Comparison of ENCODE assay signal across 27 cellular contexts in genomic region chr5:122908108-122908507, GRCh38.
"Had no signal": no experiment of that assay in that cellular context is flagged by ENCODE, and none has a peak within 500 bp of the region (broad histone marks: within the 10 kb centered on the region; RNA-seq: fewer than 3 reads in every experiment).

No MANE protein-coding gene starts in this region.

- H3K36me3 Mint-ChIP-seq: activated CD8-positive, alpha-beta memory T cell treated with anti-CD3 and anti-CD28 coated beads, Interleukin-2, amount 10 ng/mL, durations not matched to agents 7 days and 5 days; activated naive CD4-positive, alpha-beta T cell treated with anti-CD3 and anti-CD28 coated beads, Interleukin-2, amount 10 ng/mL, durations not matched to agents 7 days and 5 days; memory B cell; naive B cell; neural progenitor cell; T-cell had no signal

- H3K27ac ChIP-seq: body of pancreas, neural progenitor cell, prostate gland, transverse colon, VCaP had no signal

- H3K4me3 ChIP-seq: body of pancreas, neural progenitor cell, prostate gland, transverse colon had no signal

- H3K36me3 ChIP-seq: neural progenitor cell, prostate gland, transverse colon had no signal

- H3K4me3 Mint-ChIP-seq: activated CD4-positive, alpha-beta T cell treated with anti-CD3 and anti-CD28 coated beads, Interleukin-2, amount 10 ng/mL, durations not matched to agents 24 days and 14 days; activated CD8-positive, alpha-beta memory T cell treated with anti-CD3 and anti-CD28 coated beads, Interleukin-2, amount 10 ng/mL, durations not matched to agents 7 days and 5 days; activated CD8-positive, alpha-beta T cell treated with anti-CD3 and anti-CD28 coated beads for 36 hours; activated naive CD4-positive, alpha-beta T cell treated with anti-CD3 and anti-CD28 coated beads, Interleukin-2, amount 10 ng/mL, durations not matched to agents 7 days and 5 days; memory B cell; naive B cell; neural progenitor cell; stimulated activated naive CD8-positive, alpha-beta T cell treated with anti-CD3 and anti-CD28 coated beads, Interleukin-15, amount 100 ng/mL, for 72 hours; T-cell; T-helper 2 cell treated with Interferon-gamma antibody and Interleukin-4, amounts not matched to agents 5 μg/mL and 100 μg/mL, for 36 hours had no signal

- H3K4me1 ChIP-seq: body of pancreas, neural progenitor cell, prostate gland, transverse colon had no signal

- ATAC-seq: activated CD4-positive, CD25-positive, alpha-beta regulatory T cell treated with anti-CD3 and anti-CD28 coated beads, Interleukin-2, amount 50 U/mL, for 24 hours; activated CD8-positive, alpha-beta memory T cell treated with anti-CD3 and anti-CD28 coated beads, Interleukin-2, amount 10 ng/mL, durations not matched to agents 7 days and 5 days; activated CD8-positive, alpha-beta T cell treated with anti-CD3 and anti-CD28 coated beads for 36 hours; body of pancreas; right cardiac atrium; stimulated activated naive CD8-positive, alpha-beta T cell treated with anti-CD3 and anti-CD28 coated beads, Interleukin-15, amount 100 ng/mL, for 72 hours; T-cell had no signal

- H3K27me3 Mint-ChIP-seq: activated CD4-positive, alpha-beta T cell treated with anti-CD3 and anti-CD28 coated beads, Interleukin-2, amount 10 ng/mL, durations not matched to agents 24 days and 14 days; activated CD8-positive, alpha-beta memory T cell treated with anti-CD3 and anti-CD28 coated beads, Interleukin-2, amount 10 ng/mL, durations not matched to agents 7 days and 5 days; activated CD8-positive, alpha-beta T cell treated with anti-CD3 and anti-CD28 coated beads for 36 hours; activated naive CD4-positive, alpha-beta T cell treated with anti-CD3 and anti-CD28 coated beads, Interleukin-2, amount 10 ng/mL, durations not matched to agents 7 days and 5 days; memory B cell; naive B cell; stimulated activated naive CD8-positive, alpha-beta T cell treated with anti-CD3 and anti-CD28 coated beads, Interleukin-15, amount 100 ng/mL, for 72 hours; T-cell had no signal

- H3K27ac Mint-ChIP-seq: activated CD4-positive, alpha-beta T cell treated with anti-CD3 and anti-CD28 coated beads, Interleukin-2, amount 10 ng/mL, durations not matched to agents 24 days and 14 days; activated CD8-positive, alpha-beta memory T cell treated with anti-CD3 and anti-CD28 coated beads, Interleukin-2, amount 10 ng/mL, durations not matched to agents 7 days and 5 days; activated CD8-positive, alpha-beta T cell treated with anti-CD3 and anti-CD28 coated beads for 36 hours; activated naive CD4-positive, alpha-beta T cell treated with anti-CD3 and anti-CD28 coated beads, Interleukin-2, amount 10 ng/mL, durations not matched to agents 7 days and 5 days; memory B cell; naive B cell; neural progenitor cell; stimulated activated naive CD8-positive, alpha-beta T cell treated with anti-CD3 and anti-CD28 coated beads, Interleukin-15, amount 100 ng/mL, for 72 hours; T-cell; T-helper 2 cell treated with Interferon-gamma antibody and Interleukin-4, amounts not matched to agents 5 μg/mL and 100 μg/mL, for 36 hours had no signal

- DNase-seq: activated CD4-positive, alpha-beta T cell treated with anti-CD3 and anti-CD28 coated beads, Interleukin-2, amount 10 ng/mL, durations not matched to agents 24 days and 14 days; activated CD8-positive, alpha-beta memory T cell treated with anti-CD3 and anti-CD28 coated beads, Interleukin-2, amount 10 ng/mL, durations not matched to agents 7 days and 5 days; activated CD8-positive, alpha-beta T cell treated with anti-CD3 and anti-CD28 coated beads for 36 hours; activated effector memory CD4-positive, alpha-beta T cell treated with anti-CD3 and anti-CD28 coated beads, Interleukin-2, amount 50 U/mL, for 16 hours; activated naive CD4-positive, alpha-beta T cell treated with anti-CD3 and anti-CD28 coated beads, Interleukin-2, amount 10 ng/mL, durations not matched to agents 7 days and 5 days; activated T-cell treated with anti-CD3 and anti-CD28 coated beads for 4 hours; amygdala; body of pancreas; caudate nucleus; dermis blood vessel endothelial cell; effector memory CD4-positive, alpha-beta T cell; foreskin melanocyte; glutamatergic neuron; hippocampal formation; left ventricle myocardium superior; naive B cell; right cardiac atrium; stimulated activated CD4-positive, alpha-beta T cell treated with anti-CD3 and anti-CD28 coated beads, Interleukin-12 subunit alpha, Interleukin-12 subunit beta, amount 100 ng/mL, for 4 hours; stimulated activated naive CD8-positive, alpha-beta T cell treated with anti-CD3 and anti-CD28 coated beads, Interleukin-15, amount 100 ng/mL, for 72 hours; T-cell; transverse colon had no signal

- H3K9me3 ChIP-seq: body of pancreas, prostate gland, transverse colon had no signal

- H3K27me3 ChIP-seq: body of pancreas, neural progenitor cell, transverse colon had no signal

- H3K4me1 Mint-ChIP-seq: activated CD4-positive, alpha-beta T cell treated with anti-CD3 and anti-CD28 coated beads, Interleukin-2, amount 10 ng/mL, durations not matched to agents 24 days and 14 days; activated CD8-positive, alpha-beta memory T cell treated with anti-CD3 and anti-CD28 coated beads, Interleukin-2, amount 10 ng/mL, durations not matched to agents 7 days and 5 days; activated naive CD4-positive, alpha-beta T cell treated with anti-CD3 and anti-CD28 coated beads, Interleukin-2, amount 10 ng/mL, durations not matched to agents 7 days and 5 days; naive B cell; stimulated activated naive CD8-positive, alpha-beta T cell treated with anti-CD3 and anti-CD28 coated beads, Interleukin-15, amount 100 ng/mL, for 72 hours had no signal

- H3K9me3 Mint-ChIP-seq: activated CD4-positive, alpha-beta T cell treated with anti-CD3 and anti-CD28 coated beads, Interleukin-2, amount 10 ng/mL, durations not matched to agents 24 days and 14 days; activated naive CD4-positive, alpha-beta T cell treated with anti-CD3 and anti-CD28 coated beads, Interleukin-2, amount 10 ng/mL, durations not matched to agents 7 days and 5 days; memory B cell; stimulated activated naive CD8-positive, alpha-beta T cell treated with anti-CD3 and anti-CD28 coated beads, Interleukin-15, amount 100 ng/mL, for 72 hours; T-cell; T-helper 2 cell treated with Interferon-gamma antibody and Interleukin-4, amounts not matched to agents 5 μg/mL and 100 μg/mL, for 36 hours had no signal
